8 cellular contexts compared by ENCODE assay signal in genomic region chr9:136110082-136111061, GRCh38. TPM values are rescaled to one million over a fixed set of nuclear protein-coding genes. Genes with fewer than 3 reads are reported as not detected.
DNase-seq lines count a peak whose midpoint lies in the region; ATAC-seq and TF ChIP-seq lines count a peak whose summit lies in the region.

No MANE protein-coding gene starts in this region.

- no peaks in the 10 kb centered on the region for H3K9me3 ChIP-seq in neural progenitor cell (ENCODE audit: low read depth)

- H4K20me1 ChIP-seq in neural progenitor cell (ENCODE audit: low read depth) = no peaks in the 10 kb centered on the region

- peaks cover 42% of the 10 kb centered on the region for H3F3A ChIP-seq in neural progenitor cell (ENCODE audit: low read depth)

- peak overlapping the region; percentile 41 to 67 for H3K27ac Mint-ChIP-seq in effector memory CD8-positive, alpha-beta T cell
- H3K27ac Mint-ChIP-seq in neural progenitor cell = peak overlapping the region; percentile 79

- ATAC-seq in GM19035 (IDR thresholded peaks at IDR 0.05; ENCODE audit: unreplicated experiment) (peak; percentile 6), HG02678 (IDR thresholded peaks at IDR 0.05; ENCODE audit: unreplicated experiment) (no peak)
- peak; percentile 28 for ATAC-seq in effector memory CD8-positive, alpha-beta T cell (replicated peaks)

- peak overlapping the region; percentile 53 for H3K4me3 ChIP-seq in ACC112 (ENCODE audit: low read depth, low read length)
- H3K4me3 ChIP-seq in neural progenitor cell = peak overlapping the region; percentile 40

- H3K27me3 ChIP-seq in ACC112 (ENCODE audit: insufficient read depth, low read length) = no peaks in the 10 kb centered on the region
- H3K27me3 ChIP-seq in neural progenitor cell = no peaks in the 10 kb centered on the region

- H3K4me1 ChIP-seq in ACC112 (ENCODE audit: control insufficient read depth, insufficient read depth, low read length, unreplicated experiment) (peaks cover 21% of the 10 kb centered on the region), neural progenitor cell (peaks cover 33% of the 10 kb centered on the region)

- H3K36me3 Mint-ChIP-seq in effector memory CD8-positive, alpha-beta T cell (ENCODE audit: insufficient read depth) = peaks cover 17% of the 10 kb centered on the region
- peaks cover 2% of the 10 kb centered on the region for H3K36me3 Mint-ChIP-seq in neural progenitor cell

- H3K9ac ChIP-seq in neural progenitor cell = no peak overlapping the region

- no peaks in the 10 kb centered on the region for H3K27me3 Mint-ChIP-seq in effector memory CD8-positive, alpha-beta T cell
- H3K27me3 Mint-ChIP-seq in neural progenitor cell (ENCODE audit: insufficient read depth, low read depth) = peaks cover 8% of the 10 kb centered on the region

- no peak overlapping the region for H3K27ac ChIP-seq in ACC112 (ENCODE audit: low read depth, low read length)
- H3K27ac ChIP-seq in VCaP = peak overlapping the region; percentile 89
- no peak overlapping the region for H3K27ac ChIP-seq in neural progenitor cell

- DNase-seq in effector memory CD8-positive, alpha-beta T cell = peak in 2 of 3 experiments; percentile 43 to 45
- peak; percentile 64 for DNase-seq in neural progenitor cell (ENCODE audit: low spot score)
- DNase-seq in NCI-H82 (lab: John Stamatoyannopoulos, UW) = no peak
- DNase-seq in GOT3 (lab: John Stamatoyannopoulos, UW) = no peak

- H3K79me2 ChIP-seq in ACC112 (ENCODE audit: control insufficient read depth, insufficient read depth, low read length, unreplicated experiment) = no peaks in the 10 kb centered on the region
- no peaks in the 10 kb centered on the region for H3K79me2 ChIP-seq in neural progenitor cell (ENCODE audit: low read depth)

- H2AFZ ChIP-seq in ACC112 (ENCODE audit: low read length, unreplicated experiment) (no peak overlapping the region), neural progenitor cell (replicated peaks) (peak overlapping the region; percentile 52)

- no peaks in the 10 kb centered on the region for H3K9me3 Mint-ChIP-seq in effector memory CD8-positive, alpha-beta T cell
- no peaks in the 10 kb centered on the region for H3K9me3 Mint-ChIP-seq in neural progenitor cell

- H3K4me3 Mint-ChIP-seq in effector memory CD8-positive, alpha-beta T cell = peak overlapping the region; percentile 86 to 88
- H3K4me3 Mint-ChIP-seq in neural progenitor cell = peak overlapping the region; percentile 73

- H3K36me3 ChIP-seq in ACC112 (ENCODE audit: insufficient read depth, low read length) (no peaks in the 10 kb centered on the region), neural progenitor cell (no peaks in the 10 kb centered on the region)

- TF ChIP-seq CTCF in VCaP (conservative IDR thresholded peaks at IDR 0.05) = peak; percentile 21; the same call in 1 of the 2 replicates
- peak; percentile 47 for TF ChIP-seq CTCF in neural progenitor cell (IDR thresholded peaks at IDR 0.05)

- H3K4me1 Mint-ChIP-seq in effector memory CD8-positive, alpha-beta T cell (ENCODE audit: low read depth in 2 of 2) = peaks cover 54 to 55% of the 10 kb centered on the region in 2 donors
- peaks cover 25% of the 10 kb centered on the region for H3K4me1 Mint-ChIP-seq in neural progenitor cell

- peak overlapping the region; percentile 71 for H3K4me2 ChIP-seq in neural progenitor cell

RNA-seq across cellular contexts. Expression of gene TMEM250, which starts 8.3 kb away (rescaled TPM):
- total RNA-seq in neural progenitor cell (ENCODE audit: low replicate concordance) = 16.3 and 46.2 TPM in 2 replicates

RNA-seq across cellular contexts. Expression of gene NACC2, which starts 15.3 kb away (rescaled TPM):
- 4.5 and 9.1 TPM in 2 replicates for total RNA-seq in neural progenitor cell (ENCODE audit: low replicate concordance)

Comparison
In these comparisons a context has a peak if more than half of its experiments do, and no peak if none do; other contexts are left out.
1. DNase-seq: peak in effector memory CD8-positive, alpha-beta T cell (2 of 3) and neural progenitor cell (single experiment); none in NCI-H82 (single experiment) and GOT3 (single experiment).